10 cellular contexts compared by ENCODE assay signal in genomic region chr14:103398427-103399195, GRCh38. TPM values are rescaled to one million over a fixed set of nuclear protein-coding genes. Genes with fewer than 3 reads are reported as not detected.
DNase-seq lines count a peak whose midpoint lies in the region; ATAC-seq, FAIRE-seq and TF ChIP-seq lines count a peak whose summit lies in the region.
"Had no signal": no experiment of that assay in that cellular context is flagged by ENCODE, and none has a peak within 500 bp of the region (broad histone marks: within the 10 kb centered on the region; RNA-seq: fewer than 3 reads in every experiment).

No MANE protein-coding gene starts in this region.

- FAIRE-seq in pancreas (lab: Jason Lieb, UNC), result no peak
- FAIRE-seq: GM12878 had no signal

- no peaks in the 10 kb centered on the region for H3K9me3 ChIP-seq in RWPE2 (ENCODE audit: severe bottlenecking)
- no peaks in the 10 kb centered on the region for H3K9me3 ChIP-seq in pancreas

- H3K36me3 ChIP-seq in RWPE2 (ENCODE audit: low read depth), result peaks cover 9% of the 10 kb centered on the region; the same call in 1 of the 2 replicates
- H3K36me3 ChIP-seq in pancreas, result no peaks in the 10 kb centered on the region

- peak overlapping the region; percentile 65 for H3K27ac ChIP-seq in RWPE2 (ENCODE audit: poor library complexity, severe bottlenecking)
- peak overlapping the region; percentile 8 to 64 (median 42) for H3K27ac ChIP-seq in pancreas
- H3K27ac ChIP-seq: VCaP had no signal

- H3K27me3 ChIP-seq in RWPE2 (ENCODE audit: insufficient read depth, poor library complexity, severe bottlenecking), result no peaks in the 10 kb centered on the region
- no peaks in the 10 kb centered on the region for H3K27me3 ChIP-seq in pancreas

- peaks cover 75% of the 10 kb centered on the region for H3K4me1 ChIP-seq in RWPE2 (ENCODE audit: insufficient read depth, poor library complexity, severe bottlenecking)
- peaks cover 58 to 85% (median 79%) of the 10 kb centered on the region in 3 donors for H3K4me1 ChIP-seq in pancreas

- intact Hi-C loops in pancreas (cut with DNase I), result no loop called here

- ATAC-seq in RWPE2 (ENCODE audit: low read depth) (peak; percentile 47; the same call in 1 of the 3 replicates), pancreas (peak in 3 of 4 donors; percentile 17 to 47 (median 36)), GM21515 (IDR thresholded peaks at IDR 0.05; ENCODE audit: unreplicated experiment) (no peak), HG02938 (IDR thresholded peaks at IDR 0.05; ENCODE audit: unreplicated experiment) (no peak), GM21390 (IDR thresholded peaks at IDR 0.05; ENCODE audit: unreplicated experiment) (no peak)
- ATAC-seq: GM12878 had no signal

- DNase-seq in EL, result peak; percentile 60
- no peak for DNase-seq in RWPE2 (ENCODE audit: low spot score)
- DNase-seq in fibroblast of gingiva (ENCODE audit: low read depth), result peak; percentile 57
- DNase-seq in pancreas, result no peak
- DNase-seq in AG08396 (ENCODE audit: low spot score), result no peak

- no peak for TF ChIP-seq CTCF in RWPE2 (IDR thresholded peaks at IDR 0.05; ENCODE audit: poor library complexity, severe bottlenecking)
- TF ChIP-seq CTCF in pancreas (IDR thresholded peaks at IDR 0.05), result no peak

- no peak overlapping the region for H3K4me3 ChIP-seq in RWPE2 (ENCODE audit: severe bottlenecking)
- no peak overlapping the region for H3K4me3 ChIP-seq in pancreas
- H3K4me3 ChIP-seq: GM12878 had no signal

- 41 to 43% methylated on average over 7 of the region's 7 CpGs for WGBS in pancreas, 2 donors

RNA-seq across cellular contexts. Expression of gene MARK3, which starts 13.4 kb away (rescaled TPM):
- total RNA-seq in pancreas, result 10 to 100 TPM; 35.3 to 51.0 (median 40.1) TPM
- polyA plus RNA-seq in pancreas, result 100 to 1,000 TPM in 1 of 2 donors, 10 to 100 TPM in 1; 84.7 to 110 TPM

Comparison
In these comparisons a context has a peak if more than half of its experiments do, and no peak if none do; other contexts are left out.
1. DNase-seq: peak in EL (single experiment) and fibroblast of gingiva (single experiment); none in RWPE2 (single experiment), pancreas (0 of 6) and AG08396 (single experiment).
2. ATAC-seq: peak in RWPE2 (single experiment) and pancreas (3 of 4); none in GM21515 (single experiment), HG02938 (single experiment) and GM21390 (single experiment).